ENCODE assay signal across 16 cellular contexts in the genomic region with DNA sequence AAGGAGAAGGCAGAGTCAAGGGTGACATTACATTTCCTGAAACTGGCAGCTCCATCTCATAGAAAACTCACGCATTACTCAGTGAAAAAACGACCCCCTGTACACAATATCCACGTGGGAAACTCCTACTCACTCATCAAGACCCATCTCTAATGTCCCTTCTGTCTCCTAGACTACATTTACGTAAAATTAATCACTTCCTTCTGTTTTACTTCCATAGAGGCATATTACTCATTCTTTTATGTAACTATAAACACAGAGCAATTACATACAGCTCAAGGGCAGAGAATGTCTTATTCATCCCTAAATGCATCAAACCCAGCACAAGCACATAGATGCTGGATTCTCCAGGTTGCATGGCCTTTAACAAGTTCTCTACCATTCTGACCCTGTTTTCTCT.
DNase-seq lines count a peak whose midpoint lies in the region; ATAC-seq, FAIRE-seq and TF ChIP-seq lines count a peak whose summit lies in the region.
"Had no signal": no experiment of that assay in that cellular context is flagged by ENCODE, and none has a peak within 500 bp of the region (broad histone marks: within the 10 kb centered on the region; RNA-seq: fewer than 3 reads in every experiment).

No MANE protein-coding gene starts in this region.

- H3K4me3 Mint-ChIP-seq in astrocyte (ENCODE audit: unreplicated experiment) = no peak overlapping the region
- no peak overlapping the region for H3K4me3 Mint-ChIP-seq in T-helper 17 cell
- H3K4me3 Mint-ChIP-seq: activated naive CD8-positive, alpha-beta T cell treated with anti-CD3 and anti-CD28 coated beads, Interleukin-2, amount 10 ng/mL, durations not matched to agents 7 days and 5 days had no signal

- H3K9ac ChIP-seq in astrocyte (ENCODE audit: low read length) = peak overlapping the region; percentile 43
- H3K9ac ChIP-seq: BLaER1 had no signal

- H3K36me3 Mint-ChIP-seq in astrocyte (ENCODE audit: low read depth, unreplicated experiment) = peaks cover 3% of the 10 kb centered on the region
- no peaks in the 10 kb centered on the region for H3K36me3 Mint-ChIP-seq in T-helper 17 cell (ENCODE audit: low read depth)
- H3K36me3 Mint-ChIP-seq: activated naive CD8-positive, alpha-beta T cell treated with anti-CD3 and anti-CD28 coated beads, Interleukin-2, amount 10 ng/mL, durations not matched to agents 7 days and 5 days had no signal

- peak overlapping the region; percentile 86 for H3K27ac ChIP-seq in astrocyte (ENCODE audit: low read depth, low read length)
- H3K27ac ChIP-seq: BLaER1, vagina had no signal

- H3K27me3 Mint-ChIP-seq in astrocyte (ENCODE audit: low read depth, unreplicated experiment) = no peaks in the 10 kb centered on the region
- no peaks in the 10 kb centered on the region for H3K27me3 Mint-ChIP-seq in T-helper 17 cell

- no peak overlapping the region for H2AFZ ChIP-seq in astrocyte (ENCODE audit: low read depth, low read length)

- peak; percentile 73 for FAIRE-seq in astrocyte (lab: Jason Lieb, UNC)

- H3K9me3 ChIP-seq in astrocyte (ENCODE audit: insufficient read depth, low read depth, low read length) = no peaks in the 10 kb centered on the region
- no peaks in the 10 kb centered on the region for H3K9me3 ChIP-seq in T-helper 17 cell (ENCODE audit: control insufficient read depth, low read length, poor library complexity, severe bottlenecking)
- H3K9me3 ChIP-seq: BLaER1, vagina had no signal

- peak overlapping the region; percentile 15 for H3K27ac Mint-ChIP-seq in astrocyte (ENCODE audit: unreplicated experiment)
- no peak overlapping the region for H3K27ac Mint-ChIP-seq in T-helper 17 cell
- H3K27ac Mint-ChIP-seq: activated naive CD8-positive, alpha-beta T cell treated with anti-CD3 and anti-CD28 coated beads, Interleukin-2, amount 10 ng/mL, durations not matched to agents 7 days and 5 days had no signal

- H3K4me3 ChIP-seq in astrocyte (ENCODE audit: insufficient read depth, low read depth, low read length) = no peak overlapping the region
- H3K4me3 ChIP-seq: BLaER1, vagina had no signal

- no peaks in the 10 kb centered on the region for H3K36me3 ChIP-seq in astrocyte (ENCODE audit: insufficient read depth, low read length)
- H3K36me3 ChIP-seq: BLaER1, vagina had no signal

- ATAC-seq in T-helper 17 cell = no peak

- H4K20me1 ChIP-seq in astrocyte (ENCODE audit: insufficient read depth, low read length) = no peaks in the 10 kb centered on the region
- H4K20me1 ChIP-seq: BLaER1 had no signal

- no peaks in the 10 kb centered on the region for H3K9me3 Mint-ChIP-seq in astrocyte (ENCODE audit: unreplicated experiment)

- H3K79me2 ChIP-seq in astrocyte (ENCODE audit: insufficient read depth, low read length) = no peaks in the 10 kb centered on the region

- H3K4me1 ChIP-seq in astrocyte (ENCODE audit: insufficient read depth, low read length) = peaks cover 42% of the 10 kb centered on the region
- H3K4me1 ChIP-seq: BLaER1 had no signal

- no peaks in the 10 kb centered on the region for H3K27me3 ChIP-seq in astrocyte (ENCODE audit: insufficient read depth, low read length)
- H3K27me3 ChIP-seq: BLaER1, vagina had no signal

- peaks cover 69% of the 10 kb centered on the region for H3K4me1 Mint-ChIP-seq in astrocyte (ENCODE audit: low read depth, unreplicated experiment)
- no peaks in the 10 kb centered on the region for H3K4me1 Mint-ChIP-seq in T-helper 17 cell
- H3K4me1 Mint-ChIP-seq: activated naive CD8-positive, alpha-beta T cell treated with anti-CD3 and anti-CD28 coated beads, Interleukin-2, amount 10 ng/mL, durations not matched to agents 7 days and 5 days had no signal

- DNase-seq in AG08395 (ENCODE audit: low spot score) (peak; percentile 68), HS-5 (ENCODE audit: low read depth) (peak; percentile 74), astrocyte (ENCODE audit: low read depth) (peak; percentile 78), foreskin melanocyte (peak; percentile 53), T-helper 17 cell (no peak), activated T-cell treated with anti-CD3 and anti-CD28 coated beads for 4 hours (no peak), T-helper 2 cell (no peak)
- no peak for DNase-seq in activated effector memory CD4-positive, alpha-beta T cell treated with Interleukin-2 at 50 U/mL for 16 hours
- DNase-seq: activated naive CD8-positive, alpha-beta T cell treated with anti-CD3 and anti-CD28 coated beads, Interleukin-2, amount 10 ng/mL, durations not matched to agents 7 days and 5 days; GDM1; mesendoderm; NCI-H446; nucleus accumbens; stimulated activated CD4-positive, alpha-beta T cell treated with anti-CD3 and anti-CD28 coated beads, Interleukin-15, amount 100 ng/mL, for 24 hours had no signal

- no peak for TF ChIP-seq CTCF in astrocyte (IDR thresholded peaks at IDR 0.05; ENCODE audit: insufficient read depth, low read depth, low read length)

- no peak overlapping the region for H3K4me2 ChIP-seq in astrocyte (ENCODE audit: low read length)
- H3K4me2 ChIP-seq: BLaER1 had no signal

Comparison
In these comparisons a context has a peak if more than half of its experiments do, and no peak if none do; other contexts are left out.
1. DNase-seq: peak in AG08395 (single experiment), HS-5 (single experiment), astrocyte (single experiment) and foreskin melanocyte (single experiment); none in T-helper 17 cell (0 of 3), activated T-cell treated with anti-CD3 and anti-CD28 coated beads for 4 hours (single experiment), T-helper 2 cell (0 of 5) and activated effector memory CD4-positive, alpha-beta T cell treated with Interleukin-2 at 50 U/mL for 16 hours (single experiment).